11 cellular contexts compared by ENCODE assay signal in the genomic region with DNA sequence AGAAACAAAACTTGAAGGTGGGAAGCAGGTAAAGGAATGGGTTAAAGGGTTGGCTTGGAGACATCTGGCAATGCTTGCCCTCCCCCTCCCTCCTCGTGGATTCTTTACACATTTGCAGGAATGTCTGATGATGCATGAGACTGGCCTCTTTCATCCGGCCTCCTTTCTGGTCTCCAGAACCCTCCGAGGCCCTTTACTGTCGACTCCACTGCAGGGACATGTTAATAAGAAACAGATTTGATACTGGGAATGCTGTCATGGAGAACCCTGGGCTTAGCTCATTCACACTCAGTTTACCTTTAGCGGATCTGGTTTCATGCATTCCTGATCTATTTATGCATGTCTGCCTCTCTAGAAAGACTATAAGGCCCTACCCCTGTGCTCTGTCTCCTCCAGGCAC.
DNase-seq lines count a peak whose midpoint lies in the region; ATAC-seq lines count a peak whose summit lies in the region.
"Had no signal": no experiment of that assay in that cellular context is flagged by ENCODE, and none has a peak within 500 bp of the region (broad histone marks: within the 10 kb centered on the region; RNA-seq: fewer than 3 reads in every experiment).

No MANE protein-coding gene starts in this region.

- no peak overlapping the region for H3K27ac ChIP-seq in substantia nigra (ENCODE audit: low read depth, low read length, poor library complexity, severe bottlenecking)
- H3K27ac ChIP-seq: transverse colon had no signal

- DNase-seq in DMS53 treated with DMSO at 0.1 percent for 48 hours (lab: John Stamatoyannopoulos, UW; ENCODE audit: unreplicated experiment) (peak; percentile 29), NCI-H2171 treated with DMSO at 0.1 percent for 48 hours (lab: John Stamatoyannopoulos, UW) (peak; percentile 37), dedifferentiated amniotic fluid mesenchymal stem cell (ENCODE audit: extremely low spot score) (peak; percentile 93), non-pigmented ciliary epithelial cell (ENCODE audit: low read depth) (peak; percentile 91), NCI-H82 (lab: John Stamatoyannopoulos, UW) (no peak), NCI-H1694 treated with DMSO at 0.1 percent for 48 hours (lab: John Stamatoyannopoulos, UW) (no peak), substantia nigra (lab: John Stamatoyannopoulos, UW) (no peak)
- DNase-seq: NCI-H1092 treated with DMSO at 0.1 percent for 48 hours, T-helper 1 cell, transverse colon had no signal

- ATAC-seq in HG02623 (IDR thresholded peaks at IDR 0.05; ENCODE audit: unreplicated experiment), result no peak

Comparison
In these comparisons a context has a peak if more than half of its experiments do, and no peak if none do; other contexts are left out.
1. DNase-seq: peak in DMS53 treated with DMSO at 0.1 percent for 48 hours (single experiment), NCI-H2171 treated with DMSO at 0.1 percent for 48 hours (single experiment), dedifferentiated amniotic fluid mesenchymal stem cell (single experiment) and non-pigmented ciliary epithelial cell (single experiment); none in NCI-H82 (single experiment), NCI-H1694 treated with DMSO at 0.1 percent for 48 hours (single experiment) and substantia nigra (0 of 49).